27 cellular contexts compared by ENCODE assay signal in genomic region chr11:22460181-22460580, GRCh38.
DNase-seq lines count a peak whose midpoint lies in the region; ATAC-seq, FAIRE-seq and TF ChIP-seq lines count a peak whose summit lies in the region.
"Had no signal": no experiment of that assay in that cellular context is flagged by ENCODE, and none has a peak within 500 bp of the region (broad histone marks: within the 10 kb centered on the region; RNA-seq: fewer than 3 reads in every experiment).

No MANE protein-coding gene starts in this region.

- H3K9me3 ChIP-seq in GM23248 (ENCODE audit: low read depth) (peaks cover 3% of the 10 kb centered on the region), keratinocyte (ENCODE audit: control insufficient read depth, low read depth, low read length) (peaks cover 8% of the 10 kb centered on the region), right cardiac atrium (ENCODE audit: control insufficient read depth, low read length) (no peaks in the 10 kb centered on the region)
- H3K9me3 ChIP-seq: BE2C had no signal

- no peak overlapping the region for H3K27ac Mint-ChIP-seq in activated CD8-positive, alpha-beta T cell treated with anti-CD3 and anti-CD28 coated beads for 36 hours
- no peak overlapping the region for H3K27ac Mint-ChIP-seq in activated T-helper 1 cell treated with anti-CD3 and anti-CD28 coated beads, Interleukin-12 subunit alpha, Interleukin-12 subunit beta, Interleukin-2, Interleukin-4 antibody, amounts not matched to agents 30 ng/mL and 10 ng/mL and 1 ng/mL, durations not matched to agents 14 hours and 24 hours and 36 hours
- H3K27ac Mint-ChIP-seq: CD14-positive monocyte had no signal

- H3K4me1 ChIP-seq in GM23248 (ENCODE audit: insufficient read depth) (peaks cover 23% of the 10 kb centered on the region), keratinocyte (ENCODE audit: control insufficient read depth, extremely low read depth, insufficient read depth, low read length) (peaks cover 40% of the 10 kb centered on the region), right cardiac atrium (ENCODE audit: control insufficient read depth, insufficient read depth, low read length) (no peaks in the 10 kb centered on the region)
- H3K4me1 ChIP-seq: BE2C had no signal

- CTCF ChIA-PET in RWPE1 (lab: Yijun Ruan, JAX): no interaction called here
- CTCF ChIA-PET in activated CD8-positive, alpha-beta T cell treated with anti-CD3 and anti-CD28 coated beads for 36 hours (lab: Charles Lee): no interaction called here

- POLR2A ChIA-PET in RWPE1 (lab: Yijun Ruan, JAX; ENCODE audit: low non-redundant PET): no interaction called here
- POLR2A ChIA-PET in activated CD8-positive, alpha-beta T cell treated with anti-CD3 and anti-CD28 coated beads for 36 hours (lab: Charles Lee): no interaction called here

- H3F3A ChIP-seq in GM23248 (ENCODE audit: insufficient read depth): peaks cover 30% of the 10 kb centered on the region; the same call in 1 of the 2 replicates

- H3K27ac ChIP-seq in GM23248 (no peak overlapping the region), RWPE1 (no peak overlapping the region), keratinocyte (ENCODE audit: control insufficient read depth, insufficient read depth, low read length) (peak overlapping the region; percentile 76), right cardiac atrium (ENCODE audit: low read length) (no peak overlapping the region)
- H3K27ac ChIP-seq: SK-N-MC had no signal

- H3K4me2 ChIP-seq in GM23248 (ENCODE audit: unreplicated experiment) (no peak overlapping the region), keratinocyte (ENCODE audit: control insufficient read depth, extremely low read depth, insufficient read depth, low read depth, low read length) (no peak overlapping the region)
- H3K4me2 ChIP-seq: PC-9 had no signal

- intact Hi-C loops in right cardiac atrium (cut with DNase I): no loop called here
- intact Hi-C loops in activated CD8-positive, alpha-beta T cell treated with anti-CD3 and anti-CD28 coated beads for 36 hours (cut with micrococcal nuclease): no loop called here
- intact Hi-C loops in activated T-helper 1 cell treated with anti-CD3 and anti-CD28 coated beads, Interleukin-12 subunit alpha, Interleukin-12 subunit beta, Interleukin-2, Interleukin-4 antibody, amounts not matched to agents 30 ng/mL and 10 ng/mL and 1 ng/mL, durations not matched to agents 14 hours and 24 hours and 36 hours (cut with micrococcal nuclease): no loop called here

- in situ Hi-C loops in GM23248 (cut with MboI): no loop called here

- no peaks in the 10 kb centered on the region for H3K27me3 ChIP-seq in GM23248 (replicated peaks; ENCODE audit: insufficient read depth)
- H3K27me3 ChIP-seq in bronchial epithelial cell (ENCODE audit: control insufficient read depth, insufficient read depth, low read length): no peaks in the 10 kb centered on the region
- H3K27me3 ChIP-seq in keratinocyte (ENCODE audit: control insufficient read depth, extremely low read depth, insufficient read depth, low read length): no peaks in the 10 kb centered on the region
- no peaks in the 10 kb centered on the region for H3K27me3 ChIP-seq in right cardiac atrium (ENCODE audit: control insufficient read depth, insufficient read depth)
- H3K27me3 ChIP-seq: BE2C had no signal

- TF ChIP-seq CTCF in RWPE1 (conservative IDR thresholded peaks at IDR 0.05; ENCODE audit: low read depth) (no peak), bronchial epithelial cell (IDR thresholded peaks at IDR 0.05; ENCODE audit: insufficient read depth, low read length, severe bottlenecking) (no peak), keratinocyte (optimal IDR thresholded peaks at IDR 0.05 in 1 of 3, IDR thresholded peaks at IDR 0.05 in 1 of 3, conservative IDR thresholded peaks at IDR 0.05 in 1 of 3; ENCODE audit: extremely low read depth in 1 of 3, insufficient read depth in 2 of 3, low read length in 3 of 3) (no peak)
- no peak for TF ChIP-seq CTCF in activated CD8-positive, alpha-beta T cell treated with anti-CD3 and anti-CD28 coated beads for 36 hours (IDR thresholded peaks at IDR 0.05)

- 71 to 76% methylated on average over 3 of the region's 3 CpGs for WGBS in GM23248 (ENCODE audit: low coverage in 1 of 2, low lambda C conversion rate in 2 of 2, missing lambda C conversion rate in 2 of 2), 2 experiments
- WGBS in right cardiac atrium: 85% methylated on average over 3 of the region's 3 CpGs

- H3K36me3 ChIP-seq in GM23248 (ENCODE audit: low read depth) (no peaks in the 10 kb centered on the region), bronchial epithelial cell (ENCODE audit: control insufficient read depth, insufficient read depth, low read length) (no peaks in the 10 kb centered on the region), keratinocyte (ENCODE audit: control insufficient read depth in 2 of 2, extremely low read depth in 1 of 2, insufficient read depth in 2 of 2, low read length in 2 of 2) (no peaks in the 10 kb centered on the region)
- H3K36me3 ChIP-seq: BE2C had no signal

- FAIRE-seq in bronchial epithelial cell (lab: Jason Lieb, UNC) (no peak), keratinocyte (lab: Jason Lieb, UNC) (peak; percentile 81)
- FAIRE-seq: GM12892, K562 had no signal

- no peaks in the 10 kb centered on the region for H3K9me3 Mint-ChIP-seq in activated CD8-positive, alpha-beta T cell treated with anti-CD3 and anti-CD28 coated beads for 36 hours
- H3K9me3 Mint-ChIP-seq in activated T-helper 1 cell treated with anti-CD3 and anti-CD28 coated beads, Interleukin-12 subunit alpha, Interleukin-12 subunit beta, Interleukin-2, Interleukin-4 antibody, amounts not matched to agents 30 ng/mL and 10 ng/mL and 1 ng/mL, durations not matched to agents 14 hours and 24 hours and 36 hours: no peaks in the 10 kb centered on the region

- dilution Hi-C loops in keratinocyte (cut with MboI; ENCODE audit: extremely low pct_ligation_motif_present, low sequenced_read_pairs): no loop called here

- H4K20me1 ChIP-seq in GM23248 (ENCODE audit: insufficient read depth): no peaks in the 10 kb centered on the region
- no peaks in the 10 kb centered on the region for H4K20me1 ChIP-seq in keratinocyte (ENCODE audit: control insufficient read depth, extremely low read depth, insufficient read depth, low read length)

- H3K4me3 Mint-ChIP-seq in activated CD8-positive, alpha-beta T cell treated with anti-CD3 and anti-CD28 coated beads for 36 hours: no peak overlapping the region
- H3K4me3 Mint-ChIP-seq in activated T-helper 1 cell treated with anti-CD3 and anti-CD28 coated beads, Interleukin-12 subunit alpha, Interleukin-12 subunit beta, Interleukin-2, Interleukin-4 antibody, amounts not matched to agents 30 ng/mL and 10 ng/mL and 1 ng/mL, durations not matched to agents 14 hours and 24 hours and 36 hours: no peak overlapping the region
- H3K4me3 Mint-ChIP-seq: CD14-positive monocyte had no signal

- H2AFZ ChIP-seq in GM23248 (no peak overlapping the region), keratinocyte (ENCODE audit: control insufficient read depth, low read length) (no peak overlapping the region)

- no peaks in the 10 kb centered on the region for H3K79me2 ChIP-seq in GM23248 (ENCODE audit: insufficient read depth)
- no peaks in the 10 kb centered on the region for H3K79me2 ChIP-seq in keratinocyte (ENCODE audit: control insufficient read depth, insufficient read depth, low read length)

- no peak for ATAC-seq in right cardiac atrium
- ATAC-seq in activated CD8-positive, alpha-beta T cell treated with anti-CD3 and anti-CD28 coated beads for 36 hours: no peak
- ATAC-seq: K562 had no signal

- no peaks in the 10 kb centered on the region for H3K4me1 Mint-ChIP-seq in activated CD8-positive, alpha-beta T cell treated with anti-CD3 and anti-CD28 coated beads for 36 hours (ENCODE audit: low read depth)
- H3K4me1 Mint-ChIP-seq in activated T-helper 1 cell treated with anti-CD3 and anti-CD28 coated beads, Interleukin-12 subunit alpha, Interleukin-12 subunit beta, Interleukin-2, Interleukin-4 antibody, amounts not matched to agents 30 ng/mL and 10 ng/mL and 1 ng/mL, durations not matched to agents 14 hours and 24 hours and 36 hours (ENCODE audit: low read depth): no peaks in the 10 kb centered on the region
- H3K4me1 Mint-ChIP-seq: CD14-positive monocyte had no signal

- no peaks in the 10 kb centered on the region for H3K36me3 Mint-ChIP-seq in activated CD8-positive, alpha-beta T cell treated with anti-CD3 and anti-CD28 coated beads for 36 hours (ENCODE audit: low read depth)
- H3K36me3 Mint-ChIP-seq in activated T-helper 1 cell treated with anti-CD3 and anti-CD28 coated beads, Interleukin-12 subunit alpha, Interleukin-12 subunit beta, Interleukin-2, Interleukin-4 antibody, amounts not matched to agents 30 ng/mL and 10 ng/mL and 1 ng/mL, durations not matched to agents 14 hours and 24 hours and 36 hours (ENCODE audit: low read depth): no peaks in the 10 kb centered on the region
- H3K36me3 Mint-ChIP-seq: CD14-positive monocyte had no signal

- H3K9ac ChIP-seq in GM23248: no peak overlapping the region
- H3K9ac ChIP-seq in keratinocyte (ENCODE audit: control insufficient read depth, extremely low read depth, insufficient read depth, low read length): no peak overlapping the region

- H3K27me3 Mint-ChIP-seq in activated CD8-positive, alpha-beta T cell treated with anti-CD3 and anti-CD28 coated beads for 36 hours: no peaks in the 10 kb centered on the region
- H3K27me3 Mint-ChIP-seq in activated T-helper 1 cell treated with anti-CD3 and anti-CD28 coated beads, Interleukin-12 subunit alpha, Interleukin-12 subunit beta, Interleukin-2, Interleukin-4 antibody, amounts not matched to agents 30 ng/mL and 10 ng/mL and 1 ng/mL, durations not matched to agents 14 hours and 24 hours and 36 hours (ENCODE audit: insufficient read depth): no peaks in the 10 kb centered on the region

- DNase-seq in GM23248 (peak; percentile 5), RWPE1 (ENCODE audit: low spot score) (peak; percentile 18), bronchial epithelial cell (ENCODE audit: low read depth) (peak; percentile 92), keratinocyte (ENCODE audit: low read depth, low spot score) (peak; percentile 66), right cardiac atrium (no peak)
- DNase-seq in activated CD8-positive, alpha-beta T cell treated with anti-CD3 and anti-CD28 coated beads for 36 hours: no peak
- DNase-seq in activated T-helper 1 cell treated with anti-CD3 and anti-CD28 coated beads, Interleukin-12 subunit alpha, Interleukin-12 subunit beta, Interleukin-2, Interleukin-4 antibody, amounts not matched to agents 30 ng/mL and 10 ng/mL and 1 ng/mL, durations not matched to agents 14 hours and 24 hours and 36 hours (ENCODE audit: low spot score): no peak
- DNase-seq: 8988T; ACHN; BE2C; Calu3; DND-41; Kasumi-1; MV-4-11; NCI-H1105; NCI-H1436 treated with DMSO at 0.1 percent for 48 hours; NCI-H187 treated with DMSO at 0.1 percent for 48 hours; NCI-H446; NCI-H524 treated with DMSO at 0.1 percent for 48 hours; NCI-H774; NK-92 treated with Interleukin-12 subunit alpha and Interleukin-12 subunit beta, amount 100 ng/mL, for 24 hours; PC-9; SHP77 treated with DMSO at 0.1 percent for 48 hours had no signal

- H3K9me2 ChIP-seq in GM23248 (ENCODE audit: insufficient read depth): no peaks in the 10 kb centered on the region; the same call in 1 of the 2 replicates

- H3K9me1 ChIP-seq in keratinocyte (ENCODE audit: control insufficient read depth, extremely low read depth, insufficient read depth, low read length): no peaks in the 10 kb centered on the region

- H3K4me3 ChIP-seq in GM23248 (no peak overlapping the region), bronchial epithelial cell (ENCODE audit: low read depth, low read length) (no peak overlapping the region), keratinocyte (ENCODE audit: control insufficient read depth in 2 of 3, extremely low read depth in 1 of 3, insufficient read depth in 2 of 3, low read depth in 1 of 3, low read length in 3 of 3) (no peak overlapping the region), right cardiac atrium (ENCODE audit: low read length) (no peak overlapping the region)
- H3K4me3 ChIP-seq: K562, PC-9, SK-N-MC had no signal

Comparison
In these comparisons a context has a peak if more than half of its experiments do, and no peak if none do; other contexts are left out.
1. DNase-seq: peak in GM23248 (single experiment), RWPE1 (single experiment), bronchial epithelial cell (single experiment) and keratinocyte (single experiment); none in right cardiac atrium (0 of 3), activated CD8-positive, alpha-beta T cell treated with anti-CD3 and anti-CD28 coated beads for 36 hours (single experiment) and activated T-helper 1 cell treated with anti-CD3 and anti-CD28 coated beads, Interleukin-12 subunit alpha, Interleukin-12 subunit beta, Interleukin-2, Interleukin-4 antibody, amounts not matched to agents 30 ng/mL and 10 ng/mL and 1 ng/mL, durations not matched to agents 14 hours and 24 hours and 36 hours (single experiment).